Comparison of ENCODE assay signal across 10 cellular contexts in the genomic region with DNA sequence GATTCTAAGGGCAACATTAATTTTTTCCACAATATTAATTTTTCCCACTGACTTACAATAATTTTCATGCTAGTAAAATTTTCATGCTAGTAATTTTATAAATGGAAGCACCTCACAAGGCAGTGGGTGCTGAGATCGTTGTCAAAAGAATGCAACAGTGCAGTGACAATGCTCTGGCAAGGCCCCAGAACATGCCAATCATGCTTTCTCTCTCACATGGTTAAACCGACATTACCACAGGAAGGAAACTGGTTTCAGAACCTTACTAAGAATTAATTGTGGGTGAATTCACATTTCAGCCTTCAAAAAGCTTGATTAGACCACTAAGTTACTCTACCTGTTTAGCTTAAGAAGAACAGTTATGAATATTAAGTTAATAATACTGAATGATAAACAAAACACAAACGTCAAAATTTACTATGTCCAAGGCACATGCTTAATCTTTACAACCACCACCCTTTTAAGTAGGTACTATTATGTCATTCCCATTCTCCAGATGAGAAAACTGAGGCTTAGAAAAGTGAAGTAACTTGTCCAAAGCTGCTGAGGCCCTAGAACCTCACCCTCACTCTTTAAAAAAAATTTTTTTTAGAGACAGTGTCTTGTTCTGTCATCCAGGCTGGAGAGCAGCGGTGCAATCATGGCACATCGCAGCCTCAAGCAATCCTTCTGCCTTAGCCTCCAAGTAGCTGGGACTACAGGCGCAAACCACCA. TPM values are rescaled to one million over a fixed set of nuclear protein-coding genes. Genes with fewer than 3 reads are reported as not detected.
DNase-seq lines count a peak whose midpoint lies in the region; ATAC-seq, FAIRE-seq and TF ChIP-seq lines count a peak whose summit lies in the region.
"Had no signal": no experiment of that assay in that cellular context is flagged by ENCODE, and none has a peak within 500 bp of the region (broad histone marks: within the 10 kb centered on the region; RNA-seq: fewer than 3 reads in every experiment).

No MANE protein-coding gene starts in this region.

- no peaks in the 10 kb centered on the region for H3K9me3 ChIP-seq in right cardiac atrium (ENCODE audit: control insufficient read depth, low read length)

- 63% methylated on average over 6 of the region's 6 CpGs for whole genome bisulfite sequencing in right cardiac atrium

- H3K27me3 ChIP-seq in right cardiac atrium (ENCODE audit: control insufficient read depth, insufficient read depth) = no peaks in the 10 kb centered on the region

- DNase-seq in GF-D8 (lab: John Stamatoyannopoulos, UW) (peak; percentile 31), RCC 7860 (ENCODE audit: low spot score) (peak; percentile 38), fibroblast of pulmonary artery (ENCODE audit: low read depth) (peak; percentile 45), DMS53 treated with DMSO at 0.1 percent for 48 hours (lab: John Stamatoyannopoulos, UW; ENCODE audit: unreplicated experiment) (no peak), HPDE6-E6E7 (ENCODE audit: extremely low spot score) (no peak), right cardiac atrium (no peak)

- peak; percentile 60 for ATAC-seq in GM21825 (IDR thresholded peaks at IDR 0.05; ENCODE audit: unreplicated experiment)
- no peak for ATAC-seq in GM21717 (IDR thresholded peaks at IDR 0.05; ENCODE audit: unreplicated experiment)
- ATAC-seq in right cardiac atrium = no peak

- H3K27ac ChIP-seq in right cardiac atrium (ENCODE audit: low read length) = no peak overlapping the region

- intact Hi-C loops in right cardiac atrium (cut with DNase I) = no loop called here

- peak; percentile 81 for FAIRE-seq in RCC 7860 (lab: Jason Lieb, UNC)
- FAIRE-seq: colon, HTR-8/SVneo had no signal

- TF ChIP-seq CTCF in fibroblast of pulmonary artery (IDR thresholded peaks at IDR 0.05; ENCODE audit: low read length, missing control alignments) = no peak

- H3K4me3 ChIP-seq in fibroblast of pulmonary artery (replicated peaks; ENCODE audit: low read depth, low read length) (no peak overlapping the region), right cardiac atrium (ENCODE audit: low read length) (no peak overlapping the region)

- no peaks in the 10 kb centered on the region for H3K4me1 ChIP-seq in right cardiac atrium (ENCODE audit: control insufficient read depth, insufficient read depth, low read length)

RNA-seq across cellular contexts. Expression of a gene that starts 10.0 kb away (rescaled TPM):
- total RNA-seq in right cardiac atrium = 1 to 10 TPM; 4.1 to 5.2 (median 4.9) TPM
- 1.1 TPM for polyA plus RNA-seq in right cardiac atrium

RNA-seq across cellular contexts. Expression of a gene that starts 55.5 kb away (rescaled TPM):
- total RNA-seq in right cardiac atrium = 10 to 100 TPM; 24.9 to 32.4 (median 25.8) TPM
- 9.5 TPM for polyA plus RNA-seq in right cardiac atrium

Comparison
In these comparisons a context has a peak if more than half of its experiments do, and no peak if none do; other contexts are left out.
1. DNase-seq: peak in GF-D8 (single experiment), RCC 7860 (single experiment) and fibroblast of pulmonary artery (single experiment); none in DMS53 treated with DMSO at 0.1 percent for 48 hours (single experiment), HPDE6-E6E7 (single experiment) and right cardiac atrium (0 of 3).